In the genomic region with DNA sequence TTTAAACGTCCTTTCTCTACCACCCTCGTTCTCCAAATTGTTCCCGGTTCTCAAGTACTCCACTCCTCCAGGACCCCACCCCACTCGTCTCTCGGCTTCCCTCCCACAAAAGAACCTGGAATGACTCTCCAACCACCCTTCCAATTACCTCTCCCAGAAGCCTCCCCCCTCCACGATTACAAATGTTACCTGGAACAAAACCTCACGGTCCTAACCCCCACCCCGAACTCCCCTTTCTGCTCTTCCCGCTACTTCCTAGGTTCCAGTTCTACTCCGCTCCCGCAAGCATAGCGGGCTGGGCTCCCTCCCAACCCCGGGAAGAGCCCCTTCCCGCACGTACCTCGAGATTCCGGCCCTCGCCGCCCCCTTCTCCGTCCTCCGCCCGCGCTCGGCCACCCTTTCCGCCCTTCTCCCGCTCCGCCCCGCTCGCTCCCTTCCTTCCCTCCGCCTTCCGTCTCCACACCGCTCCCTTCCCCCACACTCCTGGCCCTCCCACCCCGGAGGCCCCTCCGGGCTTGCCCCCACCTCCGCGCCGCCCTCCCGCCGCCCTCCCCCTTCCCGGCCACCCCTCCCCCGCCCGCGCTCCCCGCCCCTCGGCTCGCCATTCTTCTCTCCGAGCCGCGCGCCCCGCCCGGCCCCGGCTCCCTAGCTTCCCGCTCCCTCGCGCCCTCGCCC, we compare ENCODE assay signal across 8 cellular contexts. TPM values are rescaled to one million over a fixed set of nuclear protein-coding genes. Genes with fewer than 3 reads are reported as not detected.
DNase-seq lines count a peak whose midpoint lies in the region; ATAC-seq and TF ChIP-seq lines count a peak whose summit lies in the region.

No MANE protein-coding gene starts in this region.

- peaks cover 0 to 31% (median 16%) of the 10 kb centered on the region in 4 donors for H3K4me1 ChIP-seq in liver (ENCODE audit: control insufficient read depth in 4 of 4, insufficient read depth in 4 of 4, low read length in 3 of 4)

- DNase-seq in NCI-H345 (lab: John Stamatoyannopoulos, UW) (peak; percentile 69), NCI-H345 treated with DMSO at 0.1 percent for 48 hours (lab: John Stamatoyannopoulos, UW; ENCODE audit: unreplicated experiment) (no peak), NCI-H2196 (lab: John Stamatoyannopoulos, UW; ENCODE audit: unreplicated experiment) (peak; percentile 52), dedifferentiated amniotic fluid mesenchymal stem cell (ENCODE audit: extremely low spot score) (peak; percentile 24)
- peak; percentile 89 for DNase-seq in activated CD4-positive, alpha-beta T cell treated with anti-CD3 and anti-CD28 coated beads for 36 hours
- DNase-seq in stimulated activated CD4-positive, alpha-beta T cell treated with anti-CD3 and anti-CD28 coated beads, Interleukin-4, amount 100 ng/mL, for 1 hour = peak; percentile 80

- CTCF ChIA-PET in activated CD4-positive, alpha-beta T cell treated with anti-CD3 and anti-CD28 coated beads for 36 hours (lab: Charles Lee) = interaction anchor here (1.2 to 2.0 kb wide), 2 partner anchors 8 to 14 kb away, joined by 4 to 10 read pairs; no protein-coding TSS in a partner anchor

- peak overlapping the region; percentile 87 for H3K27ac Mint-ChIP-seq in activated CD4-positive, alpha-beta T cell treated with anti-CD3 and anti-CD28 coated beads for 36 hours

- peak overlapping the region; percentile 93 for H3K4me3 Mint-ChIP-seq in activated CD4-positive, alpha-beta T cell treated with anti-CD3 and anti-CD28 coated beads for 36 hours

- no peaks in the 10 kb centered on the region for H3K27me3 ChIP-seq in liver (ENCODE audit: control insufficient read depth in 4 of 4, insufficient read depth in 4 of 4, low read length in 3 of 4)

- H3K4me1 Mint-ChIP-seq in activated CD4-positive, alpha-beta T cell treated with anti-CD3 and anti-CD28 coated beads for 36 hours = peaks cover 60% of the 10 kb centered on the region

- peak overlapping the region; percentile 75 to 85 for H3K9ac ChIP-seq in liver (ENCODE audit: low read depth in 1 of 2, low read length in 2 of 2)

- POLR2A ChIA-PET in activated CD4-positive, alpha-beta T cell treated with anti-CD3 and anti-CD28 coated beads for 36 hours (lab: Charles Lee) = no interaction called here

- peaks cover 32% of the 10 kb centered on the region for H3K36me3 Mint-ChIP-seq in activated CD4-positive, alpha-beta T cell treated with anti-CD3 and anti-CD28 coated beads for 36 hours (ENCODE audit: low read depth)

- H3K27me3 Mint-ChIP-seq in activated CD4-positive, alpha-beta T cell treated with anti-CD3 and anti-CD28 coated beads for 36 hours = no peaks in the 10 kb centered on the region

- TF ChIP-seq CTCF in liver (IDR thresholded peaks at IDR 0.05; ENCODE audit: low read depth, low read length, missing input control) = no peak

- no peak for TF ChIP-seq RAD21 in liver (IDR thresholded peaks at IDR 0.05)

- intact Hi-C loops in activated CD4-positive, alpha-beta T cell treated with anti-CD3 and anti-CD28 coated beads for 36 hours (cut with DNase I, micrococcal nuclease) = loop anchor here (1.0 to 5.0 kb wide), 17 partner anchors 34 to 1215 kb away; a partner anchor contains a TSS

- 1% methylated on average over 57 of the region's 57 CpGs for WGBS in liver

- H3K27ac ChIP-seq in liver (ENCODE audit: low read depth in 1 of 2, low read length in 2 of 2) = peak overlapping the region; percentile 86

- no peaks in the 10 kb centered on the region for H3K9me3 Mint-ChIP-seq in activated CD4-positive, alpha-beta T cell treated with anti-CD3 and anti-CD28 coated beads for 36 hours (ENCODE audit: low read depth)

- H3K4me3 ChIP-seq in liver (ENCODE audit: low read depth in 1 of 3, low read length in 3 of 3) = peak overlapping the region; percentile 90 to 99 (median 93)

- H3K9me3 ChIP-seq in liver (ENCODE audit: control insufficient read depth in 4 of 4, low read length in 3 of 4) = no peaks in the 10 kb centered on the region

- peaks cover 0 to 3% (median under 1%) of the 10 kb centered on the region in 4 donors for H3K36me3 ChIP-seq in liver (ENCODE audit: control insufficient read depth in 4 of 4, insufficient read depth in 3 of 4, low read depth in 1 of 4, low read length in 3 of 4)

- ATAC-seq in HG03039 (IDR thresholded peaks at IDR 0.05; ENCODE audit: unreplicated experiment) = peak; percentile 42
- peak; percentile 55 for ATAC-seq in activated CD4-positive, alpha-beta T cell treated with anti-CD3 and anti-CD28 coated beads for 36 hours

TF ChIP-seq in liver, 16 proteins besides CTCF, POLR2A, EP300 and RAD21:
- no peak for TF ChIP-seq SP1 (IDR thresholded peaks at IDR 0.05)
- TF ChIP-seq, protein P1, sequence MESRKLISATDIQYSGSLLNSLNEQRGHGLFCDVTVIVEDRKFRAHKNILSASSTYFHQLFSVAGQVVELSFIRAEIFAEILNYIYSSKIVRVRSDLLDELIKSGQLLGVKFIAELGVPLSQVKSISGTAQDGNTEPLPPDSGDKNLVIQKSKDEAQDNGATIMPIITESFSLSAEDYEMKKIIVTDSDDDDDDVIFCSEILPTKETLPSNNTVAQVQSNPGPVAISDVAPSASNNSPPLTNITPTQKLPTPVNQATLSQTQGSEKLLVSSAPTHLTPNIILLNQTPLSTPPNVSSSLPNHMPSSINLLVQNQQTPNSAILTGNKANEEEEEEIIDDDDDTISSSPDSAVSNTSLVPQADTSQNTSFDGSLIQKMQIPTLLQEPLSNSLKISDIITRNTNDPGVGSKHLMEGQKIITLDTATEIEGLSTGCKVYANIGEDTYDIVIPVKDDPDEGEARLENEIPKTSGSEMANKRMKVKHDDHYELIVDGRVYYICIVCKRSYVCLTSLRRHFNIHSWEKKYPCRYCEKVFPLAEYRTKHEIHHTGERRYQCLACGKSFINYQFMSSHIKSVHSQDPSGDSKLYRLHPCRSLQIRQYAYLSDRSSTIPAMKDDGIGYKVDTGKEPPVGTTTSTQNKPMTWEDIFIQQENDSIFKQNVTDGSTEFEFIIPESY (IDR thresholded peaks at IDR 0.05) = no peak
- TF ChIP-seq TAF1 (conservative IDR thresholded peaks at IDR 0.05) = no peak
- no peak for TF ChIP-seq RXRA (IDR thresholded peaks at IDR 0.05)
TF ChIP-seq in liver: peak in this region for 0.

RNA-seq across cellular contexts. Expression of a gene that starts 0.5 kb away (rescaled TPM):
- total RNA-seq in activated CD4-positive, alpha-beta T cell treated with anti-CD3 and anti-CD28 coated beads for 36 hours = 100 to 1,000 TPM; 153 to 194 TPM
- total RNA-seq in liver = 10 to 100 TPM; 52.0 to 56.9 TPM
- 10 to 100 TPM; 15.2 to 51.1 TPM for polyA plus RNA-seq in liver

RNA-seq across cellular contexts. Expression of a gene that starts 0.6 kb away (rescaled TPM):
- 100 to 1,000 TPM; 102 to 119 TPM for total RNA-seq in activated CD4-positive, alpha-beta T cell treated with anti-CD3 and anti-CD28 coated beads for 36 hours
- total RNA-seq in liver = 10 to 100 TPM; 11.3 to 13.8 TPM
- polyA plus RNA-seq in liver = 10 to 100 TPM; 11.9 to 12.9 TPM

RNA-seq across cellular contexts. Expression of a gene that starts 26.4 kb away (rescaled TPM):
- total RNA-seq in activated CD4-positive, alpha-beta T cell treated with anti-CD3 and anti-CD28 coated beads for 36 hours = under 1 TPM; 0.39 to 0.42 TPM
- under 1 TPM; 0.09 to 0.75 TPM for total RNA-seq in liver
- polyA plus RNA-seq in liver = under 1 TPM; 0.19 to 0.32 TPM

RNA-seq across cellular contexts. Expression of a gene that starts 55.1 kb away (rescaled TPM):
- total RNA-seq in activated CD4-positive, alpha-beta T cell treated with anti-CD3 and anti-CD28 coated beads for 36 hours = 10 to 100 TPM; 15.7 to 17.2 TPM
- total RNA-seq in liver = 1 to 10 TPM; 5.6 to 7.8 TPM
- 1 to 10 TPM; 2.1 to 2.6 TPM for polyA plus RNA-seq in liver

Comparison
In these comparisons a context has a peak if more than half of its experiments do, and no peak if none do; other contexts are left out.
1. RNA of a gene that starts 0.6 kb away (total RNA-seq): 102 to 119 TPM in activated CD4-positive, alpha-beta T cell treated with anti-CD3 and anti-CD28 coated beads for 36 hours; 11.3 to 13.8 TPM in liver; every median in the first group is over 4 times any median in the second.